ENCODE assay signal across 1 cellular context in genomic region chr21:44299458-44300261, GRCh38.
A peak's percentile ranks its signal among the peaks of the same experiment; 100 is the strongest.
TF ChIP-seq lines count a peak whose summit lies in the region.

Gene PFKL, plus strand, starts transcription at chr21:44300053. Its CDS starts 53 bp downstream, at chr21:44300106.

TF ChIP-seq in HepG2, 621 proteins besides CTCF, POLR2A, EP300 and RAD21 (continued from another document and continues in another):
- TF ChIP-seq ZBTB25 (CRISPR knock-in tag; IDR thresholded peaks at IDR 0.05) (no peak), ZIK1 (CRISPR knock-in tag; IDR thresholded peaks at IDR 0.05; ENCODE audit: borderline replicate concordance, low read depth) (peak; percentile 85; the same call in 1 of the 2 replicates), MTA3 (CRISPR knock-in tag; IDR thresholded peaks at IDR 0.05) (no peak), ZNF256 (CRISPR knock-in tag; conservative IDR thresholded peaks at IDR 0.05) (no peak), MAZ (IDR thresholded peaks at IDR 0.05; ENCODE audit: borderline replicate concordance, low read depth, low read length) (no peak), MAZ (CRISPR knock-in tag; IDR thresholded peaks at IDR 0.05; ENCODE audit: low read depth) (0 out of 2 replicates have a peak, but pooled peaks have one; percentile 22), REXO4 (CRISPR knock-in tag; IDR thresholded peaks at IDR 0.05; ENCODE audit: borderline replicate concordance) (no peak), ZNF33B (CRISPR knock-in tag; IDR thresholded peaks at IDR 0.05) (0 out of 2 replicates have a peak, but pooled peaks have one; percentile 41), TOPORS (CRISPR knock-in tag; IDR thresholded peaks at IDR 0.05) (no peak; the same call in 1 of the 2 replicates), KAT7 (CRISPR knock-in tag; IDR thresholded peaks at IDR 0.05; ENCODE audit: borderline replicate concordance) (peak; percentile 90; the same call in 1 of the 2 replicates), ZBTB43 (CRISPR knock-in tag; conservative IDR thresholded peaks at IDR 0.05) (peak; percentile 33; the same call in 1 of the 2 replicates), POGZ (CRISPR knock-in tag; IDR thresholded peaks at IDR 0.05) (no peak), FIP1L1 (IDR thresholded peaks at IDR 0.05; ENCODE audit: borderline replicate concordance, insufficient read depth, low read depth, low read length) (no peak), ZNF24 (IDR thresholded peaks at IDR 0.05) (no peak), SIX1 (CRISPR knock-in tag; IDR thresholded peaks at IDR 0.05; ENCODE audit: borderline replicate concordance) (no peak), ZNF160 (CRISPR knock-in tag; IDR thresholded peaks at IDR 0.05) (peak; percentile 81), PAXIP1 (CRISPR knock-in tag; conservative IDR thresholded peaks at IDR 0.05) (peak; percentile 45; the same call in 1 of the 2 replicates), KLF11 (CRISPR knock-in tag; IDR thresholded peaks at IDR 0.05) (no peak), ZNF501 (CRISPR knock-in tag; IDR thresholded peaks at IDR 0.05) (peak; percentile 74), FOXO4 (CRISPR knock-in tag; conservative IDR thresholded peaks at IDR 0.05) (no peak), KAT8 (CRISPR knock-in tag; IDR thresholded peaks at IDR 0.05) (peak; percentile 57; the same call in 1 of the 2 replicates), CHD4 (IDR thresholded peaks at IDR 0.05; ENCODE audit: borderline replicate concordance, low read length) (no peak), CERS6 (CRISPR knock-in tag; IDR thresholded peaks at IDR 0.05) (no peak), ZMYM3 (CRISPR knock-in tag; IDR thresholded peaks at IDR 0.05) (0 out of 2 replicates have a peak, but pooled peaks have one; percentile 21), ELF4 (CRISPR knock-in tag; IDR thresholded peaks at IDR 0.05; ENCODE audit: borderline replicate concordance) (peak; percentile 16; the same call in 1 of the 2 replicates), ZNF362 (CRISPR knock-in tag; IDR thresholded peaks at IDR 0.05; ENCODE audit: borderline replicate concordance) (0 out of 2 replicates have a peak, but pooled peaks have one; percentile 18), ZNF543 (CRISPR knock-in tag; IDR thresholded peaks at IDR 0.05) (peak; percentile 54; the same call in 1 of the 2 replicates), CCAR2 (optimal IDR thresholded peaks at IDR 0.05; ENCODE audit: low read depth, low read length) (no peak), SKI (IDR thresholded peaks at IDR 0.05; ENCODE audit: partially characterized antibody) (peak; percentile 54), RARG (CRISPR knock-in tag; IDR thresholded peaks at IDR 0.05; ENCODE audit: low read depth) (no peak), ZNF770 (CRISPR knock-in tag; IDR thresholded peaks at IDR 0.05) (no peak), ZNF749 (CRISPR knock-in tag; IDR thresholded peaks at IDR 0.05; ENCODE audit: borderline replicate concordance) (no peak), ZC3H4 (CRISPR knock-in tag; IDR thresholded peaks at IDR 0.05; ENCODE audit: borderline replicate concordance) (no peak), PBX2 (CRISPR knock-in tag; IDR thresholded peaks at IDR 0.05) (no peak), ZBTB8A (CRISPR knock-in tag; IDR thresholded peaks at IDR 0.05; ENCODE audit: borderline replicate concordance, low read depth) (no peak), ZNF333 (CRISPR knock-in tag; IDR thresholded peaks at IDR 0.05; ENCODE audit: borderline replicate concordance) (no peak), DR1 (CRISPR knock-in tag; IDR thresholded peaks at IDR 0.05) (no peak), CBX5 (CRISPR knock-in tag; IDR thresholded peaks at IDR 0.05; ENCODE audit: borderline replicate concordance) (0 out of 2 replicates have a peak, but pooled peaks have one; percentile 37), HNRNPH1 (optimal IDR thresholded peaks at IDR 0.05; ENCODE audit: low read depth, low read length) (no peak), SIN3B (IDR thresholded peaks at IDR 0.05; ENCODE audit: low read length) (no peak), FOXC1 (CRISPR knock-in tag; IDR thresholded peaks at IDR 0.05; ENCODE audit: borderline replicate concordance) (peak; percentile 86), ZNF547 (CRISPR knock-in tag; IDR thresholded peaks at IDR 0.05) (no peak; the same call in 1 of the 2 replicates), DDIT3 (CRISPR knock-in tag; IDR thresholded peaks at IDR 0.05) (no peak), NCOA2 (CRISPR knock-in tag; IDR thresholded peaks at IDR 0.05) (peak; percentile 11; the same call in 1 of the 2 replicates), TFDP1 (CRISPR knock-in tag; IDR thresholded peaks at IDR 0.05; ENCODE audit: borderline replicate concordance) (no peak), SMC3 (IDR thresholded peaks at IDR 0.05; ENCODE audit: low read length) (no peak), BCL3 (CRISPR knock-in tag; IDR thresholded peaks at IDR 0.05) (peak; percentile 38; the same call in 1 of the 2 replicates), ZNF33A (CRISPR knock-in tag; IDR thresholded peaks at IDR 0.05; ENCODE audit: borderline replicate concordance) (no peak), RBFOX2 (IDR thresholded peaks at IDR 0.05; ENCODE audit: low read depth, low read length) (peak; percentile 67)
